Comparison of ENCODE assay signal across 5 cellular contexts in genomic region chr17:51604299-51605020, GRCh38.
"Had no signal": no experiment of that assay in that cellular context is flagged by ENCODE, and none has a peak within 500 bp of the region (broad histone marks: within the 10 kb centered on the region; RNA-seq: fewer than 3 reads in every experiment).

No MANE protein-coding gene starts in this region.

- H3K4me3 ChIP-seq: K562 had no signal

- H3K27ac Mint-ChIP-seq: IgD-negative memory B cell had no signal

- H3K4me3 Mint-ChIP-seq: IgD-negative memory B cell had no signal

- ATAC-seq: K562 had no signal

- H3K36me3 Mint-ChIP-seq: IgD-negative memory B cell had no signal

- DNase-seq: IMR-90, KBM-7 had no signal

- H3K4me1 Mint-ChIP-seq: IgD-negative memory B cell had no signal

- FAIRE-seq: K562 had no signal

- H3K9me3 Mint-ChIP-seq: IgD-negative memory B cell had no signal

- H3K27me3 Mint-ChIP-seq: IgD-negative memory B cell had no signal

- H3K27ac ChIP-seq: HL-60 had no signal
